Comparison of ENCODE assay signal across 1 cellular context in the genomic region with DNA sequence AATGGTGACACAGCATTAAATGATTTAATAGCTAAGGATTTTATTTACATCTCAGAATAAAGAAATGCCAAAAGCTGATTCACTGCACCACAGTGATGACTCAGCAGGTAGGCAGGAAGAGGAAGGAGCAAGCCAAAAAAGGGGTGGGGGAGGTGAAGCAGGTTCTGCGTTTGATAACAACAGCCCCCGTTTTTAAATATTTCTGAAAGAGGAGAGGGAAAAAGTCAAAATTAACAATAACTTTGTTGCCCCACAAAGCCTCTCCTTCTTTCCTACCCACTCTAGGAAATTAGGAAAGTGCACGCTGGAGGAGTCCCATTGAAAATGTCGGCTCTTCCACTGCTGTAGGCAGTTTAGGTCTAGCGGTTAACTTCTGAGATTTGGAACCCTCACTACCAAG.
TF ChIP-seq lines count a peak whose summit lies in the region.

No MANE protein-coding gene starts in this region.

TF ChIP-seq in H1, 55 proteins besides CTCF, POLR2A, EP300 and RAD21 (continued from another document):
- TF ChIP-seq RFX5 (IDR thresholded peaks at IDR 0.05; ENCODE audit: borderline replicate concordance, low read depth, low read length) (no peak), BACH1 (IDR thresholded peaks at IDR 0.05; ENCODE audit: low read length) (peak; percentile 98), POLR2AphosphoS5 (IDR thresholded peaks at IDR 0.05; ENCODE audit: low read depth, low read length) (no peak), MAFK (IDR thresholded peaks at IDR 0.05; ENCODE audit: low read depth, low read length) (peak; percentile 94)
